Comparison of ENCODE assay signal across 14 cellular contexts in genomic region chr1:210754931-210755670, GRCh38.
DNase-seq lines count a peak whose midpoint lies in the region; ATAC-seq lines count a peak whose summit lies in the region.
"Had no signal": no experiment of that assay in that cellular context is flagged by ENCODE, and none has a peak within 500 bp of the region (broad histone marks: within the 10 kb centered on the region; RNA-seq: fewer than 3 reads in every experiment).

No MANE protein-coding gene starts in this region.

- DNase-seq in NCI-H1436 (lab: John Stamatoyannopoulos, UW) = peak; percentile 24
- DNase-seq in NCI-H1436 treated with DMSO at 0.1 percent for 48 hours (lab: John Stamatoyannopoulos, UW) = no peak
- peak; percentile 90 for DNase-seq in NCI-H510A treated with DMSO at 0.1 percent for 48 hours (lab: John Stamatoyannopoulos, UW)
- DNase-seq in cerebellar cortex (ENCODE audit: low spot score) = peak; percentile 96
- DNase-seq in retina = peak; percentile 63
- DNase-seq in NCI-H187 treated with DMSO at 0.1 percent for 48 hours (lab: John Stamatoyannopoulos, UW) = no peak
- DNase-seq in NK-92 (lab: John Stamatoyannopoulos, UW; ENCODE audit: unreplicated experiment) = no peak
- DNase-seq in left cardiac atrium = no peak
- DNase-seq: activated CD8-positive, alpha-beta memory T cell treated with anti-CD3 and anti-CD28 coated beads, Interleukin-2, amount 50 U/mL, for 48 hours; HCEC 1CT; islet precursor cell; MV-4-11; stimulated activated CD4-positive, alpha-beta T cell treated with anti-CD3 and anti-CD28 coated beads, Interleukin-4, amount 100 ng/mL, for 1 hour; T-helper 2 cell had no signal

- intact Hi-C loops in left cardiac atrium (cut with DNase I) = no loop called here

- ATAC-seq in left cardiac atrium = no peak

Comparison
In these comparisons a context has a peak if more than half of its experiments do, and no peak if none do; other contexts are left out.
1. DNase-seq: peak in NCI-H1436 (single experiment), NCI-H510A treated with DMSO at 0.1 percent for 48 hours (single experiment), cerebellar cortex (single experiment) and retina (single experiment); none in NCI-H1436 treated with DMSO at 0.1 percent for 48 hours (single experiment), NCI-H187 treated with DMSO at 0.1 percent for 48 hours (single experiment), NK-92 (single experiment) and left cardiac atrium (single experiment).